ENCODE assay signal across 1 cellular context in genomic region chr7:155585532-155585895, GRCh38.
TF ChIP-seq lines count a peak whose summit lies in the region.

No MANE protein-coding gene starts in this region.

TF ChIP-seq in K562, 482 proteins besides CTCF, POLR2A, EP300 and RAD21:
- TF ChIP-seq HDGF (IDR thresholded peaks at IDR 0.05) (0 out of 2 replicates have a peak, but pooled peaks have one; percentile 84), BCOR (IDR thresholded peaks at IDR 0.05) (peak; percentile 34; the same call in 1 of the 2 replicates), SMARCA4 (IDR thresholded peaks at IDR 0.05) (0 out of 2 replicates have a peak, but pooled peaks have one; percentile 5), NKRF (IDR thresholded peaks at IDR 0.05; ENCODE audit: borderline replicate concordance) (0 out of 2 replicates have a peak, but pooled peaks have one; percentile 46), EHMT2 (IDR thresholded peaks at IDR 0.05) (peak; percentile 69; the same call in 1 of the 2 replicates), NFYB (IDR thresholded peaks at IDR 0.05; ENCODE audit: extremely low read depth, insufficient read length) (no peak), CSDE1 (IDR thresholded peaks at IDR 0.05) (0 out of 4 replicates have a peak, but pooled peaks of 1 of the 2 experiments have one; percentile 62), MECOM (CRISPR knock-in tag; IDR thresholded peaks at IDR 0.05) (no peak), HCFC1 (IDR thresholded peaks at IDR 0.05; ENCODE audit: low read depth, low read length) (no peak), CTBP1 (IDR thresholded peaks at IDR 0.05; ENCODE audit: borderline replicate concordance) (0 out of 2 replicates have a peak, but pooled peaks have one; percentile 2), PHF20 (IDR thresholded peaks at IDR 0.05; ENCODE audit: partially characterized antibody) (peak; percentile 14), MLLT1 (IDR thresholded peaks at IDR 0.05) (peak; percentile 57 to 63; a peak in 1 of 4 replicates), MYBL2 (IDR thresholded peaks at IDR 0.05; ENCODE audit: low read depth) (0 out of 2 replicates have a peak, but pooled peaks have one; percentile 30), MYBL2 (CRISPR knock-in tag; IDR thresholded peaks at IDR 0.05; ENCODE audit: borderline replicate concordance) (no peak), MCM7 (IDR thresholded peaks at IDR 0.05) (peak in 1 of 2 experiments; percentile 79; a peak in 1 of 4 replicates), SMARCA5 (IDR thresholded peaks at IDR 0.05) (peak; percentile 69; the same call in 1 of the 2 replicates), FOXK2 (conservative IDR thresholded peaks at IDR 0.05 in 1 of 2, IDR thresholded peaks at IDR 0.05 in 1 of 2; ENCODE audit: low read depth in 2 of 2) (peak; percentile 43 to 44; a peak in 1 of 4 replicates), ZBTB26 (CRISPR knock-in tag; IDR thresholded peaks at IDR 0.05) (0 out of 2 replicates have a peak, but pooled peaks have one; percentile 69), PTBP1 (IDR thresholded peaks at IDR 0.05; ENCODE audit: low read depth, low read length) (no peak), THRB (CRISPR knock-in tag; conservative IDR thresholded peaks at IDR 0.05) (peak; percentile 89; the same call in 1 of the 2 replicates), ELF4 (CRISPR knock-in tag; IDR thresholded peaks at IDR 0.05) (0 out of 2 replicates have a peak, but pooled peaks have one; percentile 43), NCOA4 (IDR thresholded peaks at IDR 0.05; ENCODE audit: partially characterized antibody) (peak; percentile 60), ZNF280A (IDR thresholded peaks at IDR 0.05; ENCODE audit: low read depth, partially characterized antibody) (peak; percentile 33), KDM1A (IDR thresholded peaks at IDR 0.05) (peak in 1 of 2 experiments; percentile 69; a peak in 2 of 4 replicates), POLR2AphosphoS2 (IDR thresholded peaks at IDR 0.05; ENCODE audit: low read length) (no peak), HLTF (IDR thresholded peaks at IDR 0.05) (peak; percentile 80; the same call in 1 of the 2 replicates), ARID2 (IDR thresholded peaks at IDR 0.05) (peak; percentile 42; the same call in 1 of the 2 replicates), HBP1 (CRISPR knock-in tag; IDR thresholded peaks at IDR 0.05) (0 out of 2 replicates have a peak, but pooled peaks have one; percentile 39), OTX1 (CRISPR knock-in tag; IDR thresholded peaks at IDR 0.05) (0 out of 2 replicates have a peak, but pooled peaks have one; percentile 54), KHSRP (IDR thresholded peaks at IDR 0.05) (0 out of 2 replicates have a peak, but pooled peaks have one; percentile 33), HDAC1 (IDR thresholded peaks at IDR 0.05) (0 out of 4 replicates have a peak, but pooled peaks of 1 of the 2 experiments have one; percentile 41), ZBTB5 (IDR thresholded peaks at IDR 0.05) (0 out of 2 replicates have a peak, but pooled peaks have one; percentile 20), KAT8 (IDR thresholded peaks at IDR 0.05; ENCODE audit: low read depth) (no peak), ARHGAP35 (IDR thresholded peaks at IDR 0.05; ENCODE audit: partially characterized antibody) (peak; percentile 22), POLR3G (IDR thresholded peaks at IDR 0.05; ENCODE audit: extremely low read depth, insufficient read length, insufficient replicate concordance) (no peak), BRF1 (IDR thresholded peaks at IDR 0.05; ENCODE audit: borderline replicate concordance, extremely low read depth, insufficient read length) (no peak), RFX5 (IDR thresholded peaks at IDR 0.05; ENCODE audit: low read depth, low read length) (no peak)
TF ChIP-seq in K562: peak in this region for 27.
